ENCODE assay signal across 6 cellular contexts in genomic region chr6:135601857-135602256, GRCh38.
"Had no signal": no experiment of that assay in that cellular context is flagged by ENCODE, and none has a peak within 500 bp of the region (broad histone marks: within the 10 kb centered on the region; RNA-seq: fewer than 3 reads in every experiment).

No MANE protein-coding gene starts in this region.

- DNase-seq: IMR-90, KBM-7, KG1 had no signal

- ATAC-seq: HepG2 had no signal

- H3K27ac ChIP-seq: HL-60 had no signal

- FAIRE-seq: HepG2, HTR-8/SVneo had no signal
